In genomic region chr16:50547944-50548658, GRCh38 we compare ENCODE assay signal across 8 cellular contexts. TPM values are rescaled to one million over a fixed set of nuclear protein-coding genes. Genes with fewer than 3 reads are reported as not detected.
DNase-seq lines count a peak whose midpoint lies in the region; ATAC-seq and TF ChIP-seq lines count a peak whose summit lies in the region.

A gene with protein sequence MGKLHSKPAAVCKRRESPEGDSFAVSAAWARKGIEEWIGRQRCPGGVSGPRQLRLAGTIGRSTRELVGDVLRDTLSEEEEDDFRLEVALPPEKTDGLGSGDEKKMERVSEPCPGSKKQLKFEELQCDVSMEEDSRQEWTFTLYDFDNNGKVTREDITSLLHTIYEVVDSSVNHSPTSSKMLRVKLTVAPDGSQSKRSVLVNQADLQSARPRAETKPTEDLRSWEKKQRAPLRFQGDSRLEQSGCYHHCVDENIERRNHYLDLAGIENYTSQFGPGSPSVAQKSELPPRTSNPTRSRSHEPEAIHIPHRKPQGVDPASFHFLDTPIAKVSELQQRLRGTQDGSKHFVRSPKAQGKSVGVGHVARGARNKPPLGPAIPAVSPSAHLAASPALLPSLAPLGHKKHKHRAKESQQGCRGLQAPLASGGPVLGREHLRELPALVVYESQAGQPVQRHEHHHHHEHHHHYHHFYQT (plus strand): TSS chr16:50548396. CDS start chr16:50548554, 158 bp downstream.

- H3K27ac ChIP-seq in A673 (ENCODE audit: low read depth, low read length, poor library complexity, severe bottlenecking), result no peak within 1 kb of the TSS
- peak within 1 kb of the TSS; percentile 72 for H3K27ac ChIP-seq in naive thymus-derived CD4-positive, alpha-beta T cell (ENCODE audit: low read depth, low read length)

- no peak for TF ChIP-seq CTCF in A673 (conservative IDR thresholded peaks at IDR 0.05; ENCODE audit: low read depth, low read length)

- H3K4me1 ChIP-seq in A673 (ENCODE audit: insufficient read depth, low read length, poor library complexity, severe bottlenecking), result no peaks in the 10 kb centered on the region
- peaks cover 9 to 26% of the 10 kb centered on the region in 2 donors for H3K4me1 ChIP-seq in naive thymus-derived CD4-positive, alpha-beta T cell (ENCODE audit: control insufficient read depth in 2 of 2, insufficient read depth in 2 of 2, low read length in 2 of 2)

- no TSS peak for BruUV-seq in A673 (replicated peaks; lab: Mats Ljungman, UMichigan)

- POLR2A ChIA-PET in A673 (lab: Charles Lee; ENCODE audit: low non-redundant PET), result no interaction called here
- POLR2A ChIA-PET in naive thymus-derived CD4-positive, alpha-beta T cell (lab: Charles Lee), result interaction anchor here (0.7 to 1.3 kb wide), 3 partner anchors 11 to 274 kb away, joined by 3 to 4 read pairs (median 3); no protein-coding TSS in a partner anchor

- DNase-seq in A673 (ENCODE audit: low spot score) (peak; percentile 69), NOMO-1 treated with dmso at 0.1 percent for 144 hours (lab: John Stamatoyannopoulos, UW; ENCODE audit: unreplicated experiment) (peak; percentile 7), fibroblast of gingiva (ENCODE audit: low read depth) (peak; percentile 15)
- DNase-seq in activated T-cell treated with anti-CD3 and anti-CD28 coated beads, Interleukin-2, amount 50 U/mL, for 1 hour, result peak; percentile 82
- DNase-seq in naive thymus-derived CD4-positive, alpha-beta T cell, result peak; percentile 60 to 85 (median 71)

- H3K9me3 Mint-ChIP-seq in naive thymus-derived CD4-positive, alpha-beta T cell, result peaks cover 0 to 20% (median 8%) of the 10 kb centered on the region in 11 donors
- peaks cover 3% of the 10 kb centered on the region for H3K9me3 Mint-ChIP-seq in stimulated activated memory B cell treated with anti-CD40 and anti-IgM and Interleukin-4, amounts not matched to agents 10 μg/mL and 1 μg/mL and 100 μg/mL, for 72 hours

- peaks cover 61% of the 10 kb centered on the region for H3K27me3 ChIP-seq in A673 (replicated peaks; ENCODE audit: insufficient read depth, low read depth, low read length, poor library complexity)
- H3K27me3 ChIP-seq in naive thymus-derived CD4-positive, alpha-beta T cell (ENCODE audit: control insufficient read depth in 2 of 2, insufficient read depth in 2 of 2, low read length in 2 of 2), result no peaks in the 10 kb centered on the region

- H3K27ac Mint-ChIP-seq in naive thymus-derived CD4-positive, alpha-beta T cell, result peak within 1 kb of the TSS; percentile 72 to 97 (median 91)
- H3K27ac Mint-ChIP-seq in stimulated activated memory B cell treated with anti-CD40 and anti-IgM and Interleukin-4, amounts not matched to agents 10 μg/mL and 1 μg/mL and 100 μg/mL, for 72 hours, result no peak within 1 kb of the TSS

- peaks cover 0 to 76% (median 0%) of the 10 kb centered on the region in 5 donors for H3K27me3 Mint-ChIP-seq in naive thymus-derived CD4-positive, alpha-beta T cell
- H3K27me3 Mint-ChIP-seq in stimulated activated memory B cell treated with anti-CD40 and anti-IgM and Interleukin-4, amounts not matched to agents 10 μg/mL and 1 μg/mL and 100 μg/mL, for 72 hours, result peaks cover 29% of the 10 kb centered on the region

- H3K9me3 ChIP-seq in A673 (ENCODE audit: low read depth, low read length, poor library complexity, severe bottlenecking), result no peaks in the 10 kb centered on the region
- H3K9me3 ChIP-seq in naive thymus-derived CD4-positive, alpha-beta T cell (ENCODE audit: control insufficient read depth in 2 of 3, low read length in 3 of 3), result peaks cover 0 to 8% (median 0%) of the 10 kb centered on the region in 3 experiments

- ATAC-seq in GM18867 (IDR thresholded peaks at IDR 0.05; ENCODE audit: unreplicated experiment), result peak; percentile 83
- peak; percentile 52 for ATAC-seq in HG03108 (IDR thresholded peaks at IDR 0.05; ENCODE audit: unreplicated experiment)
- ATAC-seq in naive thymus-derived CD4-positive, alpha-beta T cell, result peak; percentile 86
- peak; percentile 91 for ATAC-seq in stimulated activated memory B cell treated with anti-CD40 and anti-IgM and Interleukin-4, amounts not matched to agents 10 μg/mL and 1 μg/mL and 100 μg/mL, for 72 hours

- intact Hi-C loops in A673 (cut with micrococcal nuclease; ENCODE audit: unreplicated experiment), result no loop called here
- intact Hi-C loops in naive thymus-derived CD4-positive, alpha-beta T cell (cut with micrococcal nuclease), result loop anchor here (1.0 to 5.0 kb wide), 23 partner anchors 39 to 1086 kb away; partner anchors contain the start of genes ADCY7 (in 2 of the 2), CNEP1R1 (in 2 of the 2), BRD7 (in 1 of the 2) and HEATR3 (in 1 of the 2)

- CTCF ChIA-PET in A673 (lab: Charles Lee), result interaction anchor here (0.6 kb wide), 2 partner anchors 117 to 195 kb away, joined by 3 to 4 read pairs; no protein-coding TSS in a partner anchor
- CTCF ChIA-PET in naive thymus-derived CD4-positive, alpha-beta T cell (lab: Charles Lee), result interaction anchor here (1.3 kb wide), 1 partner anchor 79 kb away, joined by 3 read pairs; no protein-coding TSS in a partner anchor

- H3K4me1 Mint-ChIP-seq in naive thymus-derived CD4-positive, alpha-beta T cell, result peaks cover 14 to 62% (median 41%) of the 10 kb centered on the region in 7 donors
- H3K4me1 Mint-ChIP-seq in stimulated activated memory B cell treated with anti-CD40 and anti-IgM and Interleukin-4, amounts not matched to agents 10 μg/mL and 1 μg/mL and 100 μg/mL, for 72 hours, result peaks cover 21% of the 10 kb centered on the region

- no peaks in the 10 kb centered on the region for H3K36me3 ChIP-seq in A673 (ENCODE audit: insufficient read depth, low read length, poor library complexity, severe bottlenecking)
- no peaks in the 10 kb centered on the region for H3K36me3 ChIP-seq in naive thymus-derived CD4-positive, alpha-beta T cell (ENCODE audit: control insufficient read depth in 2 of 3, insufficient read depth in 3 of 3, low read length in 3 of 3)

- H3K4me3 ChIP-seq in A673 (ENCODE audit: low read depth, low read length, poor library complexity, severe bottlenecking), result peak within 1 kb of the TSS; percentile 53
- H3K4me3 ChIP-seq in naive thymus-derived CD4-positive, alpha-beta T cell (ENCODE audit: low read length), result peak within 1 kb of the TSS; percentile 67

- peaks cover 6 to 14% (median 9%) of the 10 kb centered on the region in 5 donors for H3K36me3 Mint-ChIP-seq in naive thymus-derived CD4-positive, alpha-beta T cell
- peaks cover 6% of the 10 kb centered on the region for H3K36me3 Mint-ChIP-seq in stimulated activated memory B cell treated with anti-CD40 and anti-IgM and Interleukin-4, amounts not matched to agents 10 μg/mL and 1 μg/mL and 100 μg/mL, for 72 hours

- peak within 1 kb of the TSS; percentile 85 to 95 (median 88) for H3K4me3 Mint-ChIP-seq in naive thymus-derived CD4-positive, alpha-beta T cell
- H3K4me3 Mint-ChIP-seq in stimulated activated memory B cell treated with anti-CD40 and anti-IgM and Interleukin-4, amounts not matched to agents 10 μg/mL and 1 μg/mL and 100 μg/mL, for 72 hours, result peak within 1 kb of the TSS; percentile 88

RNA-seq across cellular contexts. Expression of the gene that starts here (rescaled TPM):
- total RNA-seq in A673 (2021), result 0.57 and 1.1 TPM in 2 replicates
- total RNA-seq in naive thymus-derived CD4-positive, alpha-beta T cell, result 1 to 10 TPM; 1.4 to 7.9 (median 6.2) TPM
- polyA plus RNA-seq in naive thymus-derived CD4-positive, alpha-beta T cell, result under 1 TPM; 0.36 to 0.99 TPM

Comparison
In these comparisons a context has a peak if more than half of its experiments do, and no peak if none do; other contexts are left out.
1. DNase-seq: peak in every context shown above with its lines; median percentile 82 in activated T-cell treated with anti-CD3 and anti-CD28 coated beads, Interleukin-2, amount 50 U/mL, for 1 hour; 71 in naive thymus-derived CD4-positive, alpha-beta T cell; 69 in A673; 15 in fibroblast of gingiva; 7 in NOMO-1 treated with dmso at 0.1 percent for 144 hours.